In genomic region chr16:8776193-8776592, GRCh38 we compare ENCODE assay signal across 25 cellular contexts. TPM values are rescaled to one million over a fixed set of nuclear protein-coding genes. Genes with fewer than 3 reads are reported as not detected.
DNase-seq lines count a peak whose midpoint lies in the region; ATAC-seq and TF ChIP-seq lines count a peak whose summit lies in the region.
"Had no signal": no experiment of that assay in that cellular context is flagged by ENCODE, and none has a peak within 500 bp of the region (broad histone marks: within the 10 kb centered on the region; RNA-seq: fewer than 3 reads in every experiment).

No MANE protein-coding gene starts in this region.

- TF ChIP-seq CTCF in Calu3 (IDR thresholded peaks at IDR 0.05; ENCODE audit: unreplicated experiment) (no peak), mucosa of descending colon (IDR thresholded peaks at IDR 0.05) (no peak), suprapubic skin (IDR thresholded peaks at IDR 0.05) (no peak)

- H3K36me3 ChIP-seq in Karpas-422 (ENCODE audit: insufficient read depth, low read length): no peaks in the 10 kb centered on the region
- H3K36me3 ChIP-seq in esophagus (ENCODE audit: control insufficient read depth in 2 of 2, insufficient read depth in 2 of 2, low read length in 1 of 2): peaks cover 0 to 25% of the 10 kb centered on the region in 2 donors
- H3K36me3 ChIP-seq in mucosa of descending colon (ENCODE audit: low read depth): no peaks in the 10 kb centered on the region
- H3K36me3 ChIP-seq in suprapubic skin: peaks cover 40% of the 10 kb centered on the region
- H3K36me3 ChIP-seq: brain microvascular endothelial cell had no signal

- H3K9me3 ChIP-seq in Karpas-422 (ENCODE audit: low read length) (no peaks in the 10 kb centered on the region), esophagus (ENCODE audit: control insufficient read depth in 2 of 2, insufficient read depth in 1 of 2, low read depth in 1 of 2, low read length in 1 of 2) (peaks cover 0 to 1% of the 10 kb centered on the region in 2 donors), mucosa of descending colon (no peaks in the 10 kb centered on the region), suprapubic skin (no peaks in the 10 kb centered on the region)
- H3K9me3 ChIP-seq: heart right ventricle, left ventricle myocardium inferior, testis had no signal

- CTCF ChIA-PET in Calu3 (lab: Charles Lee): interaction anchor here (1.3 kb wide), 1 partner anchor 110 kb away, joined by 3 read pairs; no protein-coding TSS in a partner anchor

- H3K9me3 Mint-ChIP-seq in Calu3 (ENCODE audit: low read depth, unreplicated experiment): no peaks in the 10 kb centered on the region
- H3K9me3 Mint-ChIP-seq: activated B cell treated with CpG ODN at 0.5 μM for 24 hours; CD4-positive, alpha-beta memory T cell; naive thymus-derived CD8-positive, alpha-beta T cell had no signal

- ATAC-seq in mucosa of descending colon: peak; percentile 58
- no peak for ATAC-seq in HG03342 (IDR thresholded peaks at IDR 0.05; ENCODE audit: unreplicated experiment)
- ATAC-seq in GM21381 (IDR thresholded peaks at IDR 0.05; ENCODE audit: unreplicated experiment): no peak
- no peak for ATAC-seq in SK-N-SH treated with all-trans-retinoic acid at 6 μM for 48 hours
- ATAC-seq: heart right ventricle; naive thymus-derived CD8-positive, alpha-beta T cell had no signal

- H3K4me3 ChIP-seq in Karpas-422 (ENCODE audit: low read length) (no peak overlapping the region), esophagus (ENCODE audit: low read depth in 1 of 2, low read length in 2 of 2) (no peak overlapping the region), mucosa of descending colon (no peak overlapping the region), suprapubic skin (no peak overlapping the region)
- H3K4me3 ChIP-seq: heart right ventricle, left ventricle myocardium inferior, testis had no signal

- H3K27ac ChIP-seq in Karpas-422 (ENCODE audit: low read length): no peak overlapping the region
- H3K27ac ChIP-seq in esophagus (ENCODE audit: low read depth in 2 of 2, low read length in 1 of 2): peak overlapping the region; percentile 69 to 76
- H3K27ac ChIP-seq in suprapubic skin: no peak overlapping the region
- H3K27ac ChIP-seq: brain microvascular endothelial cell, heart right ventricle, KMS-11, left ventricle myocardium inferior, testis had no signal

- no peaks in the 10 kb centered on the region for H4K20me1 ChIP-seq in Karpas-422 (ENCODE audit: insufficient read depth, low read depth, low read length)

- H3K27ac Mint-ChIP-seq in Calu3 (ENCODE audit: unreplicated experiment): no peak overlapping the region
- H3K27ac Mint-ChIP-seq: activated B cell treated with CpG ODN at 0.5 μM for 24 hours; activated naive CD4-positive, alpha-beta T cell treated with anti-CD3 and anti-CD28 coated beads for 36 hours; CD4-positive, alpha-beta memory T cell; mesothelial cell of epicardium; naive thymus-derived CD8-positive, alpha-beta T cell had no signal

- H3K79me2 ChIP-seq in Karpas-422 (ENCODE audit: low read length): no peaks in the 10 kb centered on the region

- no peaks in the 10 kb centered on the region for H3K4me1 ChIP-seq in Karpas-422 (ENCODE audit: low read length)
- H3K4me1 ChIP-seq in esophagus (ENCODE audit: control insufficient read depth in 2 of 2, insufficient read depth in 2 of 2, low read length in 1 of 2): peaks cover 2% of the 10 kb centered on the region in 2 donors
- H3K4me1 ChIP-seq in mucosa of descending colon (ENCODE audit: low read depth): peaks cover 4% of the 10 kb centered on the region
- H3K4me1 ChIP-seq in suprapubic skin: peaks cover 4% of the 10 kb centered on the region
- H3K4me1 ChIP-seq: heart right ventricle, left ventricle myocardium inferior, testis had no signal

- H3K9me2 ChIP-seq in Karpas-422 (replicated peaks; ENCODE audit: insufficient read depth, low read length): no peaks in the 10 kb centered on the region

- no peak overlapping the region for H3K9ac ChIP-seq in Karpas-422 (ENCODE audit: low read length)
- H3K9ac ChIP-seq: KMS-11 had no signal

- peaks cover 5% of the 10 kb centered on the region for H3K36me3 Mint-ChIP-seq in Calu3 (ENCODE audit: insufficient read depth, unreplicated experiment)

- H3K4me2 ChIP-seq in Karpas-422 (ENCODE audit: low read depth, low read length, poor library complexity, severe bottlenecking): no peak overlapping the region
- H3K4me2 ChIP-seq: KMS-11 had no signal

- H2AFZ ChIP-seq in Karpas-422 (ENCODE audit: low read length): no peak overlapping the region

- H3K4me1 Mint-ChIP-seq in Calu3 (ENCODE audit: low read depth, unreplicated experiment): no peaks in the 10 kb centered on the region
- H3K4me1 Mint-ChIP-seq: activated B cell treated with CpG ODN at 0.5 μM for 24 hours; CD4-positive, alpha-beta memory T cell; mesothelial cell of epicardium; naive thymus-derived CD8-positive, alpha-beta T cell had no signal

- 49 to 68% methylated on average over 11 of the region's 11 CpGs for WGBS in esophagus, 2 donors
- 32% methylated on average over 9 of the region's 11 CpGs for WGBS in suprapubic skin

- intact Hi-C loops in Calu3 (cut with micrococcal nuclease; ENCODE audit: unreplicated experiment): no loop called here
- intact Hi-C loops in mucosa of descending colon (cut with DNase I, micrococcal nuclease): no loop called here

- DNase-seq in Calu3 (peak; percentile 35), Karpas-422 (peak; percentile 31), mucosa of descending colon (no peak), suprapubic skin (ENCODE audit: low spot score in 2 of 2) (no peak)
- DNase-seq: activated B cell treated with CpG ODN at 0.5 μM for 24 hours; activated CD4-positive, alpha-beta T cell treated with anti-CD3 and anti-CD28 coated beads, Interleukin-2, amount 50 U/mL, for 4 hours; activated naive CD4-positive, alpha-beta T cell treated with anti-CD3 and anti-CD28 coated beads for 36 hours; AML-193; brain microvascular endothelial cell; CD4-positive, alpha-beta memory T cell; EL; foreskin fibroblast; heart right ventricle; left ventricle myocardium inferior; naive thymus-derived CD8-positive, alpha-beta T cell; NCI-H146; stimulated activated naive CD4-positive, alpha-beta T cell treated with Interleukin-2 at 50 U/mL for 16 hours; T-helper 9 cell; testis had no signal

- H3K27me3 Mint-ChIP-seq in Calu3 (ENCODE audit: unreplicated experiment): no peaks in the 10 kb centered on the region
- H3K27me3 Mint-ChIP-seq: activated B cell treated with CpG ODN at 0.5 μM for 24 hours; CD4-positive, alpha-beta memory T cell; naive thymus-derived CD8-positive, alpha-beta T cell had no signal

- no peak for TF ChIP-seq POLR2A in suprapubic skin (IDR thresholded peaks at IDR 0.05)

- no TSS peak for BruUV-seq in Calu3 (replicated peaks; lab: Mats Ljungman, UMichigan)

- no peak for TF ChIP-seq EP300 in suprapubic skin (IDR thresholded peaks at IDR 0.05)

- H3K27me3 ChIP-seq in Karpas-422 (ENCODE audit: low read length) (no peaks in the 10 kb centered on the region), esophagus (ENCODE audit: control insufficient read depth in 1 of 2, insufficient read depth in 2 of 2, low read length in 2 of 2) (no peaks in the 10 kb centered on the region), suprapubic skin (no peaks in the 10 kb centered on the region)
- H3K27me3 ChIP-seq: brain microvascular endothelial cell, heart right ventricle, testis had no signal

- no peak overlapping the region for H3K4me3 Mint-ChIP-seq in Calu3 (ENCODE audit: low read depth, unreplicated experiment)
- H3K4me3 Mint-ChIP-seq: activated B cell treated with CpG ODN at 0.5 μM for 24 hours; activated naive CD4-positive, alpha-beta T cell treated with anti-CD3 and anti-CD28 coated beads for 36 hours; CD4-positive, alpha-beta memory T cell; mesothelial cell of epicardium; naive thymus-derived CD8-positive, alpha-beta T cell had no signal

TF ChIP-seq in SK-N-SH treated with all-trans-retinoic acid at 6 μM for 48 hours, 23 proteins besides CTCF, POLR2A, EP300 and RAD21 (continues in another document):
- TF ChIP-seq ZC3H10 (CRISPR knock-in tag; IDR thresholded peaks at IDR 0.05) (no peak), CREB5 (CRISPR knock-in tag; IDR thresholded peaks at IDR 0.05; ENCODE audit: low read depth) (no peak), ZFP30 (CRISPR knock-in tag; IDR thresholded peaks at IDR 0.05) (no peak), CSDC2 (CRISPR knock-in tag; IDR thresholded peaks at IDR 0.05) (no peak), ZNF565 (CRISPR knock-in tag; conservative IDR thresholded peaks at IDR 0.05; ENCODE audit: low read depth) (no peak), ESRRG (CRISPR knock-in tag; IDR thresholded peaks at IDR 0.05) (no peak), OSR1 (CRISPR knock-in tag; IDR thresholded peaks at IDR 0.05) (no peak), TOX (CRISPR knock-in tag; IDR thresholded peaks at IDR 0.05; ENCODE audit: borderline replicate concordance) (no peak), SNAI2 (CRISPR knock-in tag; IDR thresholded peaks at IDR 0.05) (no peak), ARNTL (CRISPR knock-in tag; IDR thresholded peaks at IDR 0.05; ENCODE audit: borderline replicate concordance, low read depth) (no peak), ZNF70 (CRISPR knock-in tag; IDR thresholded peaks at IDR 0.05) (no peak), RARB (CRISPR knock-in tag; IDR thresholded peaks at IDR 0.05) (no peak)

RNA-seq across cellular contexts. Expression of gene TMEM186, which starts 21.2 kb away (rescaled TPM):
- total RNA-seq in Calu3 (2022) (20.9 and 23.6 TPM in 2 replicates), mucosa of descending colon (10 to 100 TPM; 12.2 to 13.9 (median 13.2) TPM), suprapubic skin (1 to 10 TPM; 3.9 to 7.0 (median 5.0) TPM)
- 4.9 and 8.1 TPM in 2 replicates for total RNA-seq in Karpas-422 (2014; rRNA removed; shearing (Covaris generic); ENCODE audit: low replicate concordance)
- 1 to 10 TPM; 5.6 to 8.8 TPM for polyA plus RNA-seq in esophagus

RNA-seq across cellular contexts. Expression of gene PMM2, which starts 21.4 kb away (rescaled TPM):
- 88.3 and 92.8 TPM in 2 replicates for total RNA-seq in Calu3 (2022)
- total RNA-seq in Karpas-422 (2014; rRNA removed; shearing (Covaris generic); ENCODE audit: low replicate concordance): 26.5 and 27.1 TPM in 2 replicates
- polyA plus RNA-seq in esophagus: 10 to 100 TPM; 19.8 to 30.3 TPM
- 10 to 100 TPM; 46.4 to 77.9 (median 74.9) TPM for total RNA-seq in mucosa of descending colon
- 10 to 100 TPM; 20.0 to 33.0 (median 25.7) TPM for total RNA-seq in suprapubic skin

Comparison
In these comparisons a context has a peak if more than half of its experiments do, and no peak if none do; other contexts are left out.
1. DNase-seq: peak in Calu3 (single experiment) and Karpas-422 (single experiment); none in mucosa of descending colon (0 of 3) and suprapubic skin (0 of 2).
2. H3K27ac ChIP-seq: peak in esophagus (2 of 2); none in Karpas-422 (single experiment) and suprapubic skin (single experiment).